In the genomic region with DNA sequence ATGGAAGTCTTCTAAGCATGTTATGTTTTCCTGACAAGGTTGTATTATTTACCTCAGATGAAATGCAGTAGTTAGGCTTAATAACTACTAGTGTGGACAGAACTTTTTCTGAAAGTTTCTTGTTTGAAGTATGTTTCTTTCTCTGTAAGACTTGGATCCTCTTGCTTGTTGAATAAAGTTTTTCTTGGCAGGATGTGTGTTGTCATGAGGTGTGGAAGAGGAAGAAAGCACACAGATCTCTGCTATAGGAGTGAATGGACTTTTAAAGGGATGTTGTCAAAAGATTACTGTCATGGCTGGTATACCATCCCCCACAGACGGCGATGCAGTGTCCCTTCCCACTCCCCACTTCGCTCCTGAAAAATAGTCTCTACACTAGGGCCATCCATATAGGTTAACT, we compare ENCODE assay signal across 9 cellular contexts. TPM values are rescaled to one million over a fixed set of nuclear protein-coding genes. Genes with fewer than 3 reads are reported as not detected.
DNase-seq lines count a peak whose midpoint lies in the region; ATAC-seq and TF ChIP-seq lines count a peak whose summit lies in the region.
"Had no signal": no experiment of that assay in that cellular context is flagged by ENCODE, and none has a peak within 500 bp of the region (broad histone marks: within the 10 kb centered on the region; RNA-seq: fewer than 3 reads in every experiment).

No MANE protein-coding gene starts in this region.

- BruUV-seq in OCI-LY7 (replicated peaks; lab: Mats Ljungman, UMichigan) = TSS peak; percentile 23

- H3K9me2 ChIP-seq in OCI-LY7 (ENCODE audit: insufficient read depth, low read length) = no peaks in the 10 kb centered on the region

- H3K4me1 Mint-ChIP-seq in nephron progenitor cell = peaks cover 58% of the 10 kb centered on the region

- H3K9me3 Mint-ChIP-seq in nephron progenitor cell = no peaks in the 10 kb centered on the region

- DNase-seq in COLO829 (ENCODE audit: low spot score) (peak; percentile 50), OCI-LY7 (ENCODE audit: low spot score) (peak; percentile 39), choroid plexus epithelial cell (ENCODE audit: low read depth) (peak; percentile 70), nephron progenitor cell (no peak), GM20000 (ENCODE audit: low spot score) (no peak), ecto neural progenitor cell (ENCODE audit: low spot score) (no peak), glomerular visceral epithelial cell (ENCODE audit: extremely low spot score) (no peak)
- DNase-seq: NCI-H2029 treated with DMSO at 0.1 percent for 48 hours had no signal

- H3K79me2 ChIP-seq in OCI-LY7 (ENCODE audit: insufficient read depth, low read depth, low read length) = peaks cover 72% of the 10 kb centered on the region

- peak overlapping the region; percentile 6 for H3K4me3 Mint-ChIP-seq in nephron progenitor cell

- no peak overlapping the region for H3K27ac Mint-ChIP-seq in nephron progenitor cell

- CTCF ChIA-PET in OCI-LY7 (lab: Charles Lee; ENCODE audit: unreplicated experiment) = no interaction called here

- no peaks in the 10 kb centered on the region for H3K9me3 ChIP-seq in OCI-LY7 (ENCODE audit: low read length)

- no peak for ATAC-seq in HG03280 (IDR thresholded peaks at IDR 0.05; ENCODE audit: unreplicated experiment)

- no peak overlapping the region for H2AFZ ChIP-seq in OCI-LY7 (ENCODE audit: low read length)

- POLR2A ChIA-PET in OCI-LY7 (lab: Charles Lee) = interaction anchor here (0.7 to 2.4 kb wide), 7 partner anchors 20 to 794 kb away, joined by 3 to 12 read pairs (median 6); partner anchors contain the start of genes FBXO36 and TRIP12

- no peak for TF ChIP-seq CTCF in OCI-LY7 (conservative IDR thresholded peaks at IDR 0.05; ENCODE audit: low read length)
- no peak for TF ChIP-seq CTCF in choroid plexus epithelial cell (conservative IDR thresholded peaks at IDR 0.05; ENCODE audit: low read depth, low read length)
- TF ChIP-seq CTCF in nephron progenitor cell (IDR thresholded peaks at IDR 0.05) = no peak
- no peak for TF ChIP-seq CTCF in GM20000 (IDR thresholded peaks at IDR 0.05; ENCODE audit: extremely low read depth, missing control alignments)

- H3K4me3 ChIP-seq in OCI-LY7 (ENCODE audit: low read depth, low read length, poor library complexity, severe bottlenecking) = peak overlapping the region; percentile 89
- no peak overlapping the region for H3K4me3 ChIP-seq in choroid plexus epithelial cell (ENCODE audit: low read depth, low read length)

- intact Hi-C loops in OCI-LY7 (cut with micrococcal nuclease; ENCODE audit: unreplicated experiment) = no loop called here

- peak overlapping the region; percentile 82 for H3K4me2 ChIP-seq in OCI-LY7 (ENCODE audit: low read length)

- peaks cover 12% of the 10 kb centered on the region for H3K36me3 Mint-ChIP-seq in nephron progenitor cell (ENCODE audit: low read depth)

- H3K4me1 ChIP-seq in OCI-LY7 (ENCODE audit: insufficient read depth, low read length, poor library complexity, severe bottlenecking) = peaks cover 69% of the 10 kb centered on the region

- H3K27me3 Mint-ChIP-seq in nephron progenitor cell (ENCODE audit: low read depth, poor library complexity) = peaks cover 5% of the 10 kb centered on the region

- H3K36me3 ChIP-seq in OCI-LY7 (ENCODE audit: insufficient read depth, low read length) = peaks cover 13% of the 10 kb centered on the region

- H3K27ac ChIP-seq in OCI-LY7 (ENCODE audit: low read depth, low read length, poor library complexity, severe bottlenecking) = no peak overlapping the region

- H4K20me1 ChIP-seq in OCI-LY7 (ENCODE audit: insufficient read depth, low read length) = peaks cover 34% of the 10 kb centered on the region; the same call in 1 of the 2 replicates

RNA-seq across cellular contexts. Expression of gene CAB39, which starts 2.6 kb away (rescaled TPM):
- total RNA-seq in OCI-LY7 (2014; rRNA removed; shearing (Covaris generic)) = 31.5 and 39.3 TPM in 2 replicates
- total RNA-seq in OCI-LY7 (2022) = 53.4 and 53.8 TPM in 2 replicates

Comparison
In these comparisons a context has a peak if more than half of its experiments do, and no peak if none do; other contexts are left out.
1. DNase-seq: peak in COLO829 (single experiment), OCI-LY7 (single experiment) and choroid plexus epithelial cell (single experiment); none in nephron progenitor cell (single experiment), GM20000 (single experiment), ecto neural progenitor cell (single experiment) and glomerular visceral epithelial cell (single experiment).